In genomic region chr3:129211772-129212171, GRCh38 we compare ENCODE assay signal across 1 cellular context.
A peak's percentile ranks its signal among the peaks of the same experiment; 100 is the strongest.
TF ChIP-seq lines count a peak whose summit lies in the region.

No MANE protein-coding gene starts in this region.

TF ChIP-seq in HEK293, 187 proteins besides CTCF, POLR2A, EP300 and RAD21 (continued from another document):
- TF ChIP-seq, protein P1, sequence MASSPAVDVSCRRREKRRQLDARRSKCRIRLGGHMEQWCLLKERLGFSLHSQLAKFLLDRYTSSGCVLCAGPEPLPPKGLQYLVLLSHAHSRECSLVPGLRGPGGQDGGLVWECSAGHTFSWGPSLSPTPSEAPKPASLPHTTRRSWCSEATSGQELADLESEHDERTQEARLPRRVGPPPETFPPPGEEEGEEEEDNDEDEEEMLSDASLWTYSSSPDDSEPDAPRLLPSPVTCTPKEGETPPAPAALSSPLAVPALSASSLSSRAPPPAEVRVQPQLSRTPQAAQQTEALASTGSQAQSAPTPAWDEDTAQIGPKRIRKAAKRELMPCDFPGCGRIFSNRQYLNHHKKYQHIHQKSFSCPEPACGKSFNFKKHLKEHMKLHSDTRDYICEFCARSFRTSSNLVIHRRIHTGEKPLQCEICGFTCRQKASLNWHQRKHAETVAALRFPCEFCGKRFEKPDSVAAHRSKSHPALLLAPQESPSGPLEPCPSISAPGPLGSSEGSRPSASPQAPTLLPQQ (tag by site-specific recombination; IDR thresholded peaks at IDR 0.05), result peak; percentile 32
- no peak for TF ChIP-seq ZNF518A (tag by site-specific recombination; conservative IDR thresholded peaks at IDR 0.05; ENCODE audit: low read depth)
- peak; percentile 69 for TF ChIP-seq GLIS1 (tag by site-specific recombination; IDR thresholded peaks at IDR 0.05)
- peak; percentile 66 for TF ChIP-seq ZFHX2 (tag by site-specific recombination; conservative IDR thresholded peaks at IDR 0.05)
- TF ChIP-seq, protein P2, sequence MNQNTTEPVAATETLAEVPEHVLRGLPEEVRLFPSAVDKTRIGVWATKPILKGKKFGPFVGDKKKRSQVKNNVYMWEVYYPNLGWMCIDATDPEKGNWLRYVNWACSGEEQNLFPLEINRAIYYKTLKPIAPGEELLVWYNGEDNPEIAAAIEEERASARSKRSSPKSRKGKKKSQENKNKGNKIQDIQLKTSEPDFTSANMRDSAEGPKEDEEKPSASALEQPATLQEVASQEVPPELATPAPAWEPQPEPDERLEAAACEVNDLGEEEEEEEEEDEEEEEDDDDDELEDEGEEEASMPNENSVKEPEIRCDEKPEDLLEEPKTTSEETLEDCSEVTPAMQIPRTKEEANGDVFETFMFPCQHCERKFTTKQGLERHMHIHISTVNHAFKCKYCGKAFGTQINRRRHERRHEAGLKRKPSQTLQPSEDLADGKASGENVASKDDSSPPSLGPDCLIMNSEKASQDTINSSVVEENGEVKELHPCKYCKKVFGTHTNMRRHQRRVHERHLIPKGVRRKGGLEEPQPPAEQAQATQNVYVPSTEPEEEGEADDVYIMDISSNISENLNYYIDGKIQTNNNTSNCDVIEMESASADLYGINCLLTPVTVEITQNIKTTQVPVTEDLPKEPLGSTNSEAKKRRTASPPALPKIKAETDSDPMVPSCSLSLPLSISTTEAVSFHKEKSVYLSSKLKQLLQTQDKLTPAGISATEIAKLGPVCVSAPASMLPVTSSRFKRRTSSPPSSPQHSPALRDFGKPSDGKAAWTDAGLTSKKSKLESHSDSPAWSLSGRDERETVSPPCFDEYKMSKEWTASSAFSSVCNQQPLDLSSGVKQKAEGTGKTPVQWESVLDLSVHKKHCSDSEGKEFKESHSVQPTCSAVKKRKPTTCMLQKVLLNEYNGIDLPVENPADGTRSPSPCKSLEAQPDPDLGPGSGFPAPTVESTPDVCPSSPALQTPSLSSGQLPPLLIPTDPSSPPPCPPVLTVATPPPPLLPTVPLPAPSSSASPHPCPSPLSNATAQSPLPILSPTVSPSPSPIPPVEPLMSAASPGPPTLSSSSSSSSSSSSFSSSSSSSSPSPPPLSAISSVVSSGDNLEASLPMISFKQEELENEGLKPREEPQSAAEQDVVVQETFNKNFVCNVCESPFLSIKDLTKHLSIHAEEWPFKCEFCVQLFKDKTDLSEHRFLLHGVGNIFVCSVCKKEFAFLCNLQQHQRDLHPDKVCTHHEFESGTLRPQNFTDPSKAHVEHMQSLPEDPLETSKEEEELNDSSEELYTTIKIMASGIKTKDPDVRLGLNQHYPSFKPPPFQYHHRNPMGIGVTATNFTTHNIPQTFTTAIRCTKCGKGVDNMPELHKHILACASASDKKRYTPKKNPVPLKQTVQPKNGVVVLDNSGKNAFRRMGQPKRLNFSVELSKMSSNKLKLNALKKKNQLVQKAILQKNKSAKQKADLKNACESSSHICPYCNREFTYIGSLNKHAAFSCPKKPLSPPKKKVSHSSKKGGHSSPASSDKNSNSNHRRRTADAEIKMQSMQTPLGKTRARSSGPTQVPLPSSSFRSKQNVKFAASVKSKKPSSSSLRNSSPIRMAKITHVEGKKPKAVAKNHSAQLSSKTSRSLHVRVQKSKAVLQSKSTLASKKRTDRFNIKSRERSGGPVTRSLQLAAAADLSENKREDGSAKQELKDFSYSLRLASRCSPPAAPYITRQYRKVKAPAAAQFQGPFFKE (tag by site-specific recombination; IDR thresholded peaks at IDR 0.05; ENCODE audit: borderline replicate concordance), result no peak
- peak; percentile 61 for TF ChIP-seq GLIS2 (tag by site-specific recombination; IDR thresholded peaks at IDR 0.05)
- TF ChIP-seq ZIC2 (tag by site-specific recombination; IDR thresholded peaks at IDR 0.05), result peak; percentile 50
- no peak for TF ChIP-seq ZNF510 (tag by site-specific recombination; IDR thresholded peaks at IDR 0.05; ENCODE audit: insufficient replicate concordance)
- peak; percentile 70 for TF ChIP-seq ZBTB17 (tag by site-specific recombination; IDR thresholded peaks at IDR 0.05)
- TF ChIP-seq PRDM10 (tag by site-specific recombination; IDR thresholded peaks at IDR 0.05), result peak; percentile 48
- peak; percentile 71 for TF ChIP-seq ZNF335 (tag by site-specific recombination; conservative IDR thresholded peaks at IDR 0.05)
TF ChIP-seq in HEK293: peak in this region for 20.
